Comparison of ENCODE assay signal across 11 cellular contexts in genomic region chrX:153462291-153462690, GRCh38. TPM values are rescaled to one million over a fixed set of nuclear protein-coding genes. Genes with fewer than 3 reads are reported as not detected.
"Had no signal": no experiment of that assay in that cellular context is flagged by ENCODE, and none has a peak within 500 bp of the region (broad histone marks: within the 10 kb centered on the region; RNA-seq: fewer than 3 reads in every experiment).

No MANE protein-coding gene starts in this region.

- DNase-seq: GM23248, GOT3, H7, HFFc6 had no signal

- H3K27ac ChIP-seq: GM23248, HL-60 had no signal

- H3K4me3 ChIP-seq: GM23248, HAP-1 had no signal

- H3K4me1 ChIP-seq: HAP-1 had no signal

- ATAC-seq: HCT116, HepG2 had no signal

- H2AFZ ChIP-seq: GM23248 had no signal

- H3K9me3 ChIP-seq: HAP-1 had no signal

- H3K9ac ChIP-seq: GM23248 had no signal

RNA-seq across cellular contexts. Expression of gene BGN, which starts 32.5 kb away (rescaled TPM):
- total RNA-seq: H4 had no signal
- polyA plus RNA-seq: IgD-negative memory B cell had no signal

RNA-seq across cellular contexts. Expression of gene ZFP92, which starts 51.0 kb away (rescaled TPM):
- total RNA-seq: H4, H7 had no signal
- polyA plus RNA-seq: GM23248, HepG2 had no signal

RNA-seq across cellular contexts. Expression of gene ATP2B3, which starts 55.2 kb away (rescaled TPM):
- total RNA-seq: GM23248, H4, H7, HepG2, HFFc6, HT1080 had no signal
- polyA plus RNA-seq: GM23248, HepG2, IgD-negative memory B cell had no signal
